ENCODE assay signal across 9 cellular contexts in genomic region chr7:13981070-13981469, GRCh38. TPM values are rescaled to one million over a fixed set of nuclear protein-coding genes. Genes with fewer than 3 reads are reported as not detected.
DNase-seq lines count a peak whose midpoint lies in the region; ATAC-seq and TF ChIP-seq lines count a peak whose summit lies in the region.
"Had no signal": no experiment of that assay in that cellular context is flagged by ENCODE, and none has a peak within 500 bp of the region (broad histone marks: within the 10 kb centered on the region; RNA-seq: fewer than 3 reads in every experiment).

No MANE protein-coding gene starts in this region.

- ATAC-seq in HG03442 (IDR thresholded peaks at IDR 0.05; ENCODE audit: unreplicated experiment) = no peak

- no peak overlapping the region for H2BK12ac ChIP-seq in neuronal stem cell (ENCODE audit: low read length)

- no peak overlapping the region for H3K9ac ChIP-seq in neuronal stem cell (ENCODE audit: low read depth, low read length, poor library complexity)
- H3K9ac ChIP-seq in Karpas-422 (ENCODE audit: low read length) = no peak overlapping the region

- H2BK15ac ChIP-seq in neuronal stem cell (ENCODE audit: low read length) = no peak overlapping the region

- no peaks in the 10 kb centered on the region for H3K4me1 ChIP-seq in breast epithelium
- peaks cover 0 to 37% of the 10 kb centered on the region in 2 donors for H3K4me1 ChIP-seq in neuronal stem cell (ENCODE audit: control insufficient read depth in 2 of 2, insufficient read depth in 1 of 2, low read depth in 1 of 2, low read length in 2 of 2)
- no peaks in the 10 kb centered on the region for H3K4me1 ChIP-seq in Karpas-422 (ENCODE audit: low read length)

- no peak overlapping the region for H2BK120ac ChIP-seq in neuronal stem cell (ENCODE audit: low read depth, low read length)

- DNase-seq in ACHN = peak; percentile 96
- peak; percentile 14 for DNase-seq in KBM-7
- peak in 1 of 2 donors; percentile 71 for DNase-seq in breast epithelium (ENCODE audit: low spot score in 2 of 2)
- peak; percentile 84 for DNase-seq in left kidney (ENCODE audit: low read depth, low spot score)
- DNase-seq in neuronal stem cell (ENCODE audit: low spot score) = no peak
- DNase-seq in Karpas-422 = no peak
- no peak for DNase-seq in posterior vena cava (ENCODE audit: low spot score)
- DNase-seq: NCI-H345 had no signal

- H2AFZ ChIP-seq in neuronal stem cell (ENCODE audit: low read length) (no peak overlapping the region), Karpas-422 (ENCODE audit: low read length) (no peak overlapping the region)

- H3K4ac ChIP-seq in neuronal stem cell (ENCODE audit: low read length) = no peak overlapping the region

- no peak overlapping the region for H2BK5ac ChIP-seq in neuronal stem cell (ENCODE audit: low read length)

- H4K20me1 ChIP-seq in Karpas-422 (ENCODE audit: insufficient read depth, low read depth, low read length) = no peaks in the 10 kb centered on the region

- H4K91ac ChIP-seq in neuronal stem cell (ENCODE audit: low read depth, low read length, poor library complexity) = no peak overlapping the region

- H3K23ac ChIP-seq in neuronal stem cell (ENCODE audit: low read depth, low read length, poor library complexity) = no peak overlapping the region

- peak overlapping the region in 2 of 3 donors; percentile 20 to 32 for H3K4me3 ChIP-seq in breast epithelium
- H3K4me3 ChIP-seq in neuronal stem cell (ENCODE audit: low read length in 2 of 2) = no peak overlapping the region
- no peak overlapping the region for H3K4me3 ChIP-seq in Karpas-422 (ENCODE audit: low read length)

- H3K4me2 ChIP-seq in neuronal stem cell (ENCODE audit: insufficient read depth, low read length, poor library complexity, severe bottlenecking) (no peak overlapping the region), Karpas-422 (ENCODE audit: low read depth, low read length, poor library complexity, severe bottlenecking) (no peak overlapping the region)

- H4K8ac ChIP-seq in neuronal stem cell (ENCODE audit: low read depth, low read length) = no peak overlapping the region

- no peaks in the 10 kb centered on the region for H3K9me3 ChIP-seq in breast epithelium
- no peaks in the 10 kb centered on the region for H3K9me3 ChIP-seq in neuronal stem cell (replicated peaks in 1 of 2; ENCODE audit: control insufficient read depth in 2 of 2, insufficient read depth in 1 of 2, low read depth in 1 of 2, low read length in 2 of 2)
- no peaks in the 10 kb centered on the region for H3K9me3 ChIP-seq in Karpas-422 (ENCODE audit: low read length)

- H3K27me3 ChIP-seq in breast epithelium (no peaks in the 10 kb centered on the region), neuronal stem cell (ENCODE audit: control insufficient read depth in 3 of 3, insufficient read depth in 3 of 3, low read depth in 1 of 3, low read length in 3 of 3) (no peaks in the 10 kb centered on the region), Karpas-422 (ENCODE audit: low read length) (0 out of 2 replicates have a peak, but pooled peaks cover 2% of the 10 kb centered on the region)

- no peaks in the 10 kb centered on the region for H3K9me2 ChIP-seq in Karpas-422 (replicated peaks; ENCODE audit: insufficient read depth, low read length)

- no peak overlapping the region for H3K18ac ChIP-seq in neuronal stem cell (ENCODE audit: low read length)

- TF ChIP-seq POLR2A in breast epithelium (IDR thresholded peaks at IDR 0.05) = no peak

- no CpG with 5 or more reads among the region's 3 CpGs for WGBS in neuronal stem cell (ENCODE audit: extremely low coverage in 2 of 2, insufficient read length in 2 of 2, insufficient replicate concordance in 1 of 2), 2 donors

- H3K27ac ChIP-seq in breast epithelium (peak overlapping the region in 1 of 2 donors; percentile 71), neuronal stem cell (replicated peaks; ENCODE audit: low read length) (no peak overlapping the region), Karpas-422 (ENCODE audit: low read length) (no peak overlapping the region)

- H3K79me2 ChIP-seq in Karpas-422 (ENCODE audit: low read length) = no peaks in the 10 kb centered on the region

- H3K79me1 ChIP-seq in neuronal stem cell (ENCODE audit: low read depth, low read length) = no peaks in the 10 kb centered on the region

- in situ Hi-C loops in ACHN (cut with HindIII; ENCODE audit: low pct_ligation_motif_present, low pct_unique_long_range_greater_than_20kb, low sequenced_read_pairs) (no loop called here), KBM-7 (cut with MboI; ENCODE audit: low pct_unique_long_range_greater_than_20kb, low sequenced_read_pairs) (no loop called here)

- H3K36me3 ChIP-seq in breast epithelium (no peaks in the 10 kb centered on the region), neuronal stem cell (replicated peaks in 1 of 2; ENCODE audit: control insufficient read depth in 2 of 2, insufficient read depth in 2 of 2, low read length in 2 of 2) (peaks cover 2 to 27% of the 10 kb centered on the region in 2 donors), Karpas-422 (ENCODE audit: insufficient read depth, low read length) (no peaks in the 10 kb centered on the region)

- TF ChIP-seq CTCF in breast epithelium (IDR thresholded peaks at IDR 0.05) = no peak

- intact Hi-C loops in breast epithelium (cut with DNase I; ENCODE audit: low total_unique reads) (no loop called here), posterior vena cava (cut with DNase I) (no loop called here)

- no peak overlapping the region for H3K14ac ChIP-seq in neuronal stem cell (ENCODE audit: low read length)

- H2AK5ac ChIP-seq in neuronal stem cell (ENCODE audit: low read depth, low read length) = no peak overlapping the region

RNA-seq across cellular contexts. Expression of gene ETV1, which starts 8.4 kb away (rescaled TPM):
- 10 to 100 TPM in 1 of 3 donors, 1 to 10 TPM in 2; 3.2 to 10.1 (median 5.6) TPM for total RNA-seq in breast epithelium
- 63.2 TPM for polyA plus RNA-seq in neuronal stem cell (2013, experiment 1 of 2)
- 62.4 TPM for polyA plus RNA-seq in neuronal stem cell (2013, experiment 2 of 2)
- total RNA-seq in Karpas-422 (2014; rRNA removed; shearing (Covaris generic); ENCODE audit: low replicate concordance) = not detected in 2 replicates
- 10 to 100 TPM in 1 of 2 donors, 1 to 10 TPM in 1; 9.2 to 10.5 TPM for total RNA-seq in posterior vena cava

Comparison
In these comparisons a context has a peak if more than half of its experiments do, and no peak if none do; other contexts are left out.
1. DNase-seq: peak in ACHN (single experiment), KBM-7 (single experiment) and left kidney (single experiment); none in neuronal stem cell (single experiment), Karpas-422 (single experiment) and posterior vena cava (single experiment).
2. H3K4me3 ChIP-seq: peak in breast epithelium (2 of 3); none in neuronal stem cell (0 of 2) and Karpas-422 (single experiment).